In the genomic region with DNA sequence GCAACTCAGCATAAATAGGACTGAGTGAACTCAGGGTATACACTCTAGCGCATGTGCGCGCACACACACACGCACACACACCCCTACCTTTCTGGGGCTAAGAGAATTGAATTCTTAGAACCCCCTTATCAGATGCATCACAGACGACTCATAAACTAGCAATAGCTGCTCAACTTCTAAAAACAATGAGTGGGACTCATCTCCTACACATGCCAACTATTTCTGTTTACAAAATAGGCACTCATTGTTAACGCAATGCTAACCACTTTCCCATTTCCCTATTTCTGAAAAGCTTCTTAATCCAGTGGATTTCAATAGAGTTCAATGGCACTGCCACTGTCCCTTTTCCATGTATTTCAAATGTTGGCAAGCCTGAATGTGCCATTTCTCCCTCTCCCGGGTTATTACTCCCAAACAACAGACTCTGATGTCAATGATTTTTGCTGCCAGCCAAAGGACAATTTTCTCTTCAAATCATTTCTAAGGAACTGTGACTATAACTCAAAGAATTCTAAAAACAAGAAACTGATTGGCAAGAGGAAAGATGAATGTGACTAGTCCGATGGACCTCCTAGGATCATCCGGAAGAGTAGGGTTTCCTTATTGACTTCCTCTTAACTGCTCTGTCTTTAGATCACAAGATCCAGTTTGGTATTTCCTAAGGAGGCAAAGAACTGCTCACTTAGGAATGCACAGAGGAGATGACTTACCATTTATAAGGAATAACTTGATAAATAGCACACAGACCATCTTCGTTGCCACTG, we compare ENCODE assay signal across 8 cellular contexts. TPM values are rescaled to one million over a fixed set of nuclear protein-coding genes. Genes with fewer than 3 reads are reported as not detected.
DNase-seq lines count a peak whose midpoint lies in the region; ATAC-seq and TF ChIP-seq lines count a peak whose summit lies in the region.

No MANE protein-coding gene starts in this region.

- H3K27ac Mint-ChIP-seq in activated naive CD4-positive, alpha-beta T cell treated with anti-CD3 and anti-CD28 coated beads, Interleukin-2, amount 50 U/mL, for 72 hours = peak overlapping the region; percentile 96 to 97

- H3K4me2 ChIP-seq in SK-N-SH = peak overlapping the region; percentile 63

- H3F3A ChIP-seq in SK-N-SH (replicated peaks; ENCODE audit: insufficient read depth) = peaks cover 39% of the 10 kb centered on the region

- CTCF ChIA-PET in SK-N-SH (lab: Yijun Ruan, JAX) = interaction anchor here (0.5 to 1.1 kb wide), 2 partner anchors 83 to 574 kb away, joined by 3 read pairs; no protein-coding TSS in a partner anchor

- no peak overlapping the region for H2AFZ ChIP-seq in SK-N-SH (ENCODE audit: low read depth)

- H3K27ac ChIP-seq in SK-N-SH (ENCODE audit: low read depth in 2 of 2, low read length in 1 of 2) = peak overlapping the region; percentile 89 to 97
- peak overlapping the region in 11 of 59 donors; percentile 5 to 58 (median 22) for H3K27ac ChIP-seq in dorsolateral prefrontal cortex

- peak; percentile 3 to 43 for ATAC-seq in activated naive CD4-positive, alpha-beta T cell treated with anti-CD3 and anti-CD28 coated beads, Interleukin-2, amount 50 U/mL, for 72 hours
- ATAC-seq in left colon (peak; percentile 28), GM21360 (IDR thresholded peaks at IDR 0.05; ENCODE audit: unreplicated experiment) (no peak)

- peaks cover 18 to 30% of the 10 kb centered on the region in 2 experiments for H3K4me1 ChIP-seq in SK-N-SH (ENCODE audit: control insufficient read depth in 1 of 2, insufficient read depth in 2 of 2, low read depth in 1 of 2, low read length in 1 of 2)

- peak in 1 of 2 experiments; percentile 88; a peak in 2 of 4 replicates for TF ChIP-seq EP300 in SK-N-SH (IDR thresholded peaks at IDR 0.05; ENCODE audit: borderline replicate concordance in 1 of 2, low read depth in 1 of 2, low read length in 1 of 2)

- H3K9me3 ChIP-seq in SK-N-SH = no peaks in the 10 kb centered on the region

- peaks cover 55 to 65% of the 10 kb centered on the region in 2 donors for H3K36me3 Mint-ChIP-seq in activated naive CD4-positive, alpha-beta T cell treated with anti-CD3 and anti-CD28 coated beads, Interleukin-2, amount 50 U/mL, for 72 hours

- peaks cover 40 to 42% of the 10 kb centered on the region in 2 experiments for H3K36me3 ChIP-seq in SK-N-SH (replicated peaks in 1 of 2; ENCODE audit: control insufficient read depth in 1 of 2, insufficient read depth in 2 of 2, low read length in 1 of 2)

- 50% methylated on average over 10 of the region's 10 CpGs for WGBS in SK-N-SH (ENCODE audit: low lambda C conversion rate)

- H3K9me2 ChIP-seq in SK-N-SH = no peaks in the 10 kb centered on the region

- no peak for TF ChIP-seq RAD21 in SK-N-SH (IDR thresholded peaks at IDR 0.05; ENCODE audit: low read length)

- POLR2A ChIA-PET in SK-N-SH (lab: Yijun Ruan, JAX) = no interaction called here

- peak overlapping the region; percentile 61 for H3K9ac ChIP-seq in SK-N-SH

- H3K27me3 ChIP-seq in SK-N-SH (ENCODE audit: insufficient read depth) (no peaks in the 10 kb centered on the region), dorsolateral prefrontal cortex (peaks cover 0 to 2% (median 0%) of the 10 kb centered on the region in 45 donors)

- H3K9me3 Mint-ChIP-seq in activated naive CD4-positive, alpha-beta T cell treated with anti-CD3 and anti-CD28 coated beads, Interleukin-2, amount 50 U/mL, for 72 hours = no peaks in the 10 kb centered on the region

- intact Hi-C loops in left colon (cut with DNase I, micrococcal nuclease) = loop anchor here in 1 of 2 donors (5.0 kb wide), 1 partner anchor 47 kb away; a partner anchor contains a TSS
- intact Hi-C loops in dorsolateral prefrontal cortex (cut with DNase I) = no loop called here

- peak overlapping the region in 1 of 2 experiments; percentile 11; a peak in 1 of 4 replicates for H3K4me3 ChIP-seq in SK-N-SH (ENCODE audit: low read depth in 2 of 2, low read length in 1 of 2)
- H3K4me3 ChIP-seq in dorsolateral prefrontal cortex = no peak overlapping the region

- peaks cover 29% of the 10 kb centered on the region; the same call in 1 of the 2 replicates for H3K79me2 ChIP-seq in SK-N-SH (ENCODE audit: insufficient read depth)

- DNase-seq in Daoy (ENCODE audit: low read depth) = peak; percentile 63
- no peak for DNase-seq in SK-N-SH
- DNase-seq in activated naive CD4-positive, alpha-beta T cell treated with anti-CD3 and anti-CD28 coated beads, Interleukin-2, amount 50 U/mL, for 72 hours (ENCODE audit: low spot score in 2 of 2) = no peak
- peak in 1 of 2 donors; percentile 43 for DNase-seq in left colon
- peak; percentile 20 to 48 for DNase-seq in stimulated activated CD8-positive, alpha-beta memory T cell treated with anti-CD3 and anti-CD28 coated beads, Interleukin-7, amount 100 ng/mL, for 48 hours (ENCODE audit: extremely low read depth in 1 of 2, low read depth in 1 of 2)
- no peak for DNase-seq in dorsolateral prefrontal cortex
- no peak for DNase-seq in NCI-H2029 treated with DMSO at 0.1 percent for 48 hours (lab: John Stamatoyannopoulos, UW)

- TF ChIP-seq CTCF in SK-N-SH (IDR thresholded peaks at IDR 0.05) (no peak), dorsolateral prefrontal cortex (IDR thresholded peaks at IDR 0.05 in 54 of 56, conservative IDR thresholded peaks at IDR 0.05 in 2 of 56; ENCODE audit: low read depth in 1 of 56, partially characterized antibody in 56 of 56) (no peak)

- no peaks in the 10 kb centered on the region for H4K20me1 ChIP-seq in SK-N-SH (ENCODE audit: insufficient read depth)

TF ChIP-seq in SK-N-SH, 30 proteins besides CTCF, POLR2A, EP300 and RAD21 (continues in another document):
- TF ChIP-seq SMC3 (IDR thresholded peaks at IDR 0.05; ENCODE audit: low read depth, low read length) (no peak), TCF12 (IDR thresholded peaks at IDR 0.05) (peak; percentile 87), MEF2A (IDR thresholded peaks at IDR 0.05; ENCODE audit: borderline replicate concordance, low read depth) (peak; percentile 91), EZH2phosphoT487 (IDR thresholded peaks at IDR 0.05; ENCODE audit: borderline replicate concordance, low read depth) (no peak), RCOR1 (IDR thresholded peaks at IDR 0.05; ENCODE audit: low read length) (no peak), TAF1 (IDR thresholded peaks at IDR 0.05; ENCODE audit: borderline replicate concordance, low read depth, low read length) (no peak), RFX5 (IDR thresholded peaks at IDR 0.05; ENCODE audit: low read length) (no peak), TEAD4 (IDR thresholded peaks at IDR 0.05; ENCODE audit: borderline replicate concordance, insufficient read depth) (peak; percentile 95), FOXM1 (IDR thresholded peaks at IDR 0.05; ENCODE audit: low read depth) (0 out of 2 replicates have a peak, but pooled peaks have one; percentile 42), GABPA (IDR thresholded peaks at IDR 0.05; ENCODE audit: low read depth) (no peak; the same call in 1 of the 2 replicates), CHD2 (IDR thresholded peaks at IDR 0.05; ENCODE audit: low read length, partially characterized antibody) (no peak), POLR2AphosphoS5 (IDR thresholded peaks at IDR 0.05; ENCODE audit: low read depth, low read length) (peak; percentile 63; the same call in 1 of the 2 replicates), MXI1 (IDR thresholded peaks at IDR 0.05; ENCODE audit: low read depth, low read length) (no peak), NRF1 (IDR thresholded peaks at IDR 0.05; ENCODE audit: low read depth, low read length) (0 out of 2 replicates have a peak, but pooled peaks have one; percentile 11), YY1 (IDR thresholded peaks at IDR 0.05; ENCODE audit: low read depth) (no peak), FOXJ3 (CRISPR knock-in tag; IDR thresholded peaks at IDR 0.05) (no peak), GATA2 (CRISPR knock-in tag; IDR thresholded peaks at IDR 0.05) (no peak)
- TF ChIP-seq, protein P1, sequence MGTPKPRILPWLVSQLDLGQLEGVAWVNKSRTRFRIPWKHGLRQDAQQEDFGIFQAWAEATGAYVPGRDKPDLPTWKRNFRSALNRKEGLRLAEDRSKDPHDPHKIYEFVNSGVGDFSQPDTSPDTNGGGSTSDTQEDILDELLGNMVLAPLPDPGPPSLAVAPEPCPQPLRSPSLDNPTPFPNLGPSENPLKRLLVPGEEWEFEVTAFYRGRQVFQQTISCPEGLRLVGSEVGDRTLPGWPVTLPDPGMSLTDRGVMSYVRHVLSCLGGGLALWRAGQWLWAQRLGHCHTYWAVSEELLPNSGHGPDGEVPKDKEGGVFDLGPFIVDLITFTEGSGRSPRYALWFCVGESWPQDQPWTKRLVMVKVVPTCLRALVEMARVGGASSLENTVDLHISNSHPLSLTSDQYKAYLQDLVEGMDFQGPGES (IDR thresholded peaks at IDR 0.05; ENCODE audit: low read depth, low read length) = no peak
- TF ChIP-seq, protein P2, sequence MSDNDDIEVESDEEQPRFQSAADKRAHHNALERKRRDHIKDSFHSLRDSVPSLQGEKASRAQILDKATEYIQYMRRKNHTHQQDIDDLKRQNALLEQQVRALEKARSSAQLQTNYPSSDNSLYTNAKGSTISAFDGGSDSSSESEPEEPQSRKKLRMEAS (IDR thresholded peaks at IDR 0.05; ENCODE audit: low read depth) = peak; percentile 59; the same call in 1 of the 2 replicates
- TF ChIP-seq, protein P3, sequence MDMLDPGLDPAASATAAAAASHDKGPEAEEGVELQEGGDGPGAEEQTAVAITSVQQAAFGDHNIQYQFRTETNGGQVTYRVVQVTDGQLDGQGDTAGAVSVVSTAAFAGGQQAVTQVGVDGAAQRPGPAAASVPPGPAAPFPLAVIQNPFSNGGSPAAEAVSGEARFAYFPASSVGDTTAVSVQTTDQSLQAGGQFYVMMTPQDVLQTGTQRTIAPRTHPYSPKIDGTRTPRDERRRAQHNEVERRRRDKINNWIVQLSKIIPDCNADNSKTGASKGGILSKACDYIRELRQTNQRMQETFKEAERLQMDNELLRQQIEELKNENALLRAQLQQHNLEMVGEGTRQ (IDR thresholded peaks at IDR 0.05; ENCODE audit: borderline replicate concordance, low read depth, low read length) = no peak

RNA-seq across cellular contexts. Expression of a gene that starts 48.8 kb away (rescaled TPM):
- total RNA-seq in Daoy (2014; rRNA removed; shearing (Covaris generic)) = 65.2 and 75.1 TPM in 2 replicates
- 20.7 and 27.7 TPM in 2 replicates for polyA plus RNA-seq in SK-N-SH (2012; rRNA removed)
- 27.8 and 28.3 TPM in 2 replicates for polyA plus RNA-seq in SK-N-SH (2012; cell fraction: cytosol; rRNA removed)
- polyA plus RNA-seq in SK-N-SH (2012; cell fraction: nucleus; rRNA removed) = 13.0 and 26.5 TPM in 2 replicates
- total RNA-seq in activated naive CD4-positive, alpha-beta T cell treated with anti-CD3 and anti-CD28 coated beads, Interleukin-2, amount 50 U/mL, for 72 hours = 100 to 1,000 TPM; 146 to 177 TPM
- total RNA-seq in left colon (100 to 1,000 TPM; 126 to 149 TPM), dorsolateral prefrontal cortex (100 to 1,000 TPM in 31 of 120 experiments, 10 to 100 TPM in 89; 59.0 to 128 (median 90.2) TPM)

Comparison
In these comparisons a context has a peak if more than half of its experiments do, and no peak if none do; other contexts are left out.
1. DNase-seq: peak in Daoy (single experiment) and stimulated activated CD8-positive, alpha-beta memory T cell treated with anti-CD3 and anti-CD28 coated beads, Interleukin-7, amount 100 ng/mL, for 48 hours (2 of 2); none in SK-N-SH (single experiment), activated naive CD4-positive, alpha-beta T cell treated with anti-CD3 and anti-CD28 coated beads, Interleukin-2, amount 50 U/mL, for 72 hours (0 of 2), dorsolateral prefrontal cortex (0 of 10) and NCI-H2029 treated with DMSO at 0.1 percent for 48 hours (single experiment).